12 cellular contexts compared by ENCODE assay signal in the genomic region with DNA sequence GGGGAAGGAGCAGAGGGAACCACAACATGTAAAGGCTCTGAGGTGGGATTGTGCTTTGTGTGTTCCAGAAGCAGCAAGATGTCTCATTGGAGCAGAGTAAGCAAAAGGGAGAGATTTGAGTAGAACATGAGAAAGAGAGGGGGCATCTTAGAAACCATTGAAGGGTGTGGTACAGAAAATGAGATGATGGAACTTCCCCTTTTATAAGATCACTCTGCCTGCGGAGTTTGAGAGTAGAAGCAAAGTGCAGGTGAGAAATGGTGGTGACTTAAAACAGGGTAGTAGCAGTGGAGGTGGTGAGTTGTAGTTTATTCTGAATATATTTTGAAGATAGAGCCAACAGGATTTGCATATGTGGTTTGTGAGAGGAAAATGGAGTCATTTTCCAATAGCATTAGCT.
DNase-seq lines count a peak whose midpoint lies in the region; ATAC-seq lines count a peak whose summit lies in the region.
"Had no signal": no experiment of that assay in that cellular context is flagged by ENCODE, and none has a peak within 500 bp of the region (broad histone marks: within the 10 kb centered on the region; RNA-seq: fewer than 3 reads in every experiment).

No MANE protein-coding gene starts in this region.

- peaks cover 20% of the 10 kb centered on the region for H3K36me3 Mint-ChIP-seq in activated T-cell treated with anti-CD3 and anti-CD28 coated beads, Interleukin-2, amount 50 U/mL, for 24 hours (ENCODE audit: low read depth)
- H3K36me3 Mint-ChIP-seq in stimulated activated memory B cell treated with anti-CD40 and anti-IgM and Interleukin-4, amounts not matched to agents 10 μg/mL and 1 μg/mL and 100 μg/mL, for 72 hours, result no peaks in the 10 kb centered on the region

- in situ Hi-C loops in KBM-7 (cut with MboI; ENCODE audit: low pct_unique_long_range_greater_than_20kb, low sequenced_read_pairs), result no loop called here

- no peaks in the 10 kb centered on the region for H3K27me3 Mint-ChIP-seq in activated T-cell treated with anti-CD3 and anti-CD28 coated beads, Interleukin-2, amount 50 U/mL, for 24 hours
- H3K27me3 Mint-ChIP-seq in stimulated activated memory B cell treated with anti-CD40 and anti-IgM and Interleukin-4, amounts not matched to agents 10 μg/mL and 1 μg/mL and 100 μg/mL, for 72 hours, result no peaks in the 10 kb centered on the region

- no peak for DNase-seq in activated T-cell treated with anti-CD3 and anti-CD28 coated beads, Interleukin-2, amount 50 U/mL, for 24 hours
- no peak for DNase-seq in activated T-cell treated with anti-CD3 and anti-CD28 coated beads, Interleukin-2, amount 50 U/mL, for 48 hours
- DNase-seq in KBM-7 (peak; percentile 28), KG1 (lab: John Stamatoyannopoulos, UW) (no peak), DMS53 (lab: John Stamatoyannopoulos, UW) (no peak), superior temporal gyrus (ENCODE audit: extremely low spot score) (no peak)
- DNase-seq: activated CD8-positive, alpha-beta memory T cell treated with anti-CD3 and anti-CD28 coated beads for 24 hours; foreskin melanocyte; PC-3; stimulated activated CD4-positive, alpha-beta T cell treated with anti-CD3 and anti-CD28 coated beads, Interleukin-12 subunit alpha, Interleukin-12 subunit beta, amount 100 ng/mL, for 4 hours had no signal

- H3K4me3 Mint-ChIP-seq in activated T-cell treated with anti-CD3 and anti-CD28 coated beads, Interleukin-2, amount 50 U/mL, for 24 hours, result no peak overlapping the region
- H3K4me3 Mint-ChIP-seq in stimulated activated memory B cell treated with anti-CD40 and anti-IgM and Interleukin-4, amounts not matched to agents 10 μg/mL and 1 μg/mL and 100 μg/mL, for 72 hours, result no peak overlapping the region

- ATAC-seq in GM21737 (IDR thresholded peaks at IDR 0.05; ENCODE audit: unreplicated experiment), result peak; percentile 47
- ATAC-seq in stimulated activated memory B cell treated with anti-CD40 and anti-IgM and Interleukin-4, amounts not matched to agents 10 μg/mL and 1 μg/mL and 100 μg/mL, for 72 hours, result peak; percentile 94
- ATAC-seq: PC-3 had no signal

- H3K4me1 Mint-ChIP-seq in activated T-cell treated with anti-CD3 and anti-CD28 coated beads, Interleukin-2, amount 50 U/mL, for 24 hours (ENCODE audit: low read depth), result peaks cover 65% of the 10 kb centered on the region
- peaks cover 23% of the 10 kb centered on the region for H3K4me1 Mint-ChIP-seq in stimulated activated memory B cell treated with anti-CD40 and anti-IgM and Interleukin-4, amounts not matched to agents 10 μg/mL and 1 μg/mL and 100 μg/mL, for 72 hours

- no peaks in the 10 kb centered on the region for H3K9me3 Mint-ChIP-seq in activated T-cell treated with anti-CD3 and anti-CD28 coated beads, Interleukin-2, amount 50 U/mL, for 24 hours
- H3K9me3 Mint-ChIP-seq in stimulated activated memory B cell treated with anti-CD40 and anti-IgM and Interleukin-4, amounts not matched to agents 10 μg/mL and 1 μg/mL and 100 μg/mL, for 72 hours, result no peaks in the 10 kb centered on the region

- peak overlapping the region; percentile 17 for H3K27ac Mint-ChIP-seq in activated T-cell treated with anti-CD3 and anti-CD28 coated beads, Interleukin-2, amount 50 U/mL, for 24 hours
- peak overlapping the region; percentile 22 for H3K27ac Mint-ChIP-seq in stimulated activated memory B cell treated with anti-CD40 and anti-IgM and Interleukin-4, amounts not matched to agents 10 μg/mL and 1 μg/mL and 100 μg/mL, for 72 hours
